ENCODE assay signal across 11 cellular contexts in the genomic region with DNA sequence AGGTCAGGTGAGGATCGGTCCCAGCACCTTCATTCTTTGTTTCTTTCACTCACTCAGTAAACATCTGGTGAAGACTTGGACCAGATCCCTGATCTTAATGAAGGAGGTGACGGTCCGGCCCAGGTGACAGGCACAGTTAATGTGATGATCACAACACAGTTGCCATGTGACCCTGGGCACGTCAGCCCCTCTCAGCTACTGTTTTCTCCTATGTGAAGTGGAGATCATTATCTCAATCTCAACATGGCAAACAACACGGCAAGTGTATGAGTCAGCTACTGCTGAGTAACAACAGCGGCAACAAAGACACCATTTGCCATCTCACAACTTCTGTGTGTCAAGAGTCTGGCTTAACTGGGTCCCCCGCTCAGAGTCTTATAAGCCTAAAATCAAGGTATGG.
DNase-seq lines count a peak whose midpoint lies in the region; ATAC-seq and TF ChIP-seq lines count a peak whose summit lies in the region.
"Had no signal": no experiment of that assay in that cellular context is flagged by ENCODE, and none has a peak within 500 bp of the region (broad histone marks: within the 10 kb centered on the region; RNA-seq: fewer than 3 reads in every experiment).

No MANE protein-coding gene starts in this region.

- peaks cover 8% of the 10 kb centered on the region; the same call in 1 of the 2 replicates for H3F3A ChIP-seq in PC-9 (ENCODE audit: insufficient read depth, low read depth)

- H4K20me1 ChIP-seq in PC-9 (ENCODE audit: insufficient read depth) = no peaks in the 10 kb centered on the region

- no peaks in the 10 kb centered on the region for H3K9me3 ChIP-seq in PC-9 (ENCODE audit: insufficient read depth, low read depth)
- peaks cover 0 to 3% of the 10 kb centered on the region in 2 donors for H3K9me3 ChIP-seq in esophagus (ENCODE audit: control insufficient read depth in 2 of 2, insufficient read depth in 1 of 2, low read depth in 1 of 2, low read length in 1 of 2)
- peaks cover 5% of the 10 kb centered on the region; the same call in 1 of the 2 replicates for H3K9me3 ChIP-seq in SJCRH30 (replicated peaks)

- intact Hi-C loops in PC-9 (cut with micrococcal nuclease; ENCODE audit: unreplicated experiment) = loop anchor here (10.0 kb wide), 1 partner anchor 473 kb away; a partner anchor contains a TSS

- no peaks in the 10 kb centered on the region for H3K27me3 Mint-ChIP-seq in T-helper 2 cell treated with Interferon-gamma antibody and Interleukin-4, amounts not matched to agents 5 μg/mL and 100 μg/mL, for 36 hours (ENCODE audit: low read depth)

- peaks cover 32% of the 10 kb centered on the region for H3K9me3 Mint-ChIP-seq in T-helper 2 cell treated with Interferon-gamma antibody and Interleukin-4, amounts not matched to agents 5 μg/mL and 100 μg/mL, for 36 hours

- no peak for TF ChIP-seq CTCF in PC-9 (conservative IDR thresholded peaks at IDR 0.05)

- peak overlapping the region; percentile 20; the same call in 1 of the 2 replicates for H3K4me2 ChIP-seq in PC-9

- peaks cover 9% of the 10 kb centered on the region for H3K4me1 ChIP-seq in PC-9 (replicated peaks; ENCODE audit: insufficient read depth)
- peaks cover 6 to 8% of the 10 kb centered on the region in 2 donors for H3K4me1 ChIP-seq in esophagus (ENCODE audit: control insufficient read depth in 2 of 2, insufficient read depth in 2 of 2, low read length in 1 of 2)
- no peaks in the 10 kb centered on the region for H3K4me1 ChIP-seq in SJCRH30

- H3K9me2 ChIP-seq in PC-9 (ENCODE audit: insufficient read depth) = no peaks in the 10 kb centered on the region

- DNase-seq in EL (peak; percentile 52), PC-9 (peak in 1 of 2 experiments; percentile 54), SJCRH30 (no peak), OCI-M1 (lab: John Stamatoyannopoulos, UW) (no peak)
- no peak for DNase-seq in T-helper 2 cell treated with Interferon-gamma antibody and Interleukin-4, amounts not matched to agents 5 μg/mL and 100 μg/mL, for 36 hours (ENCODE audit: low spot score)
- DNase-seq: effector CD4-positive, alpha-beta T cell; NCI-H2081 treated with DMSO at 0.1 percent for 48 hours had no signal

- POLR2A ChIA-PET in PC-9 (lab: Charles Lee; ENCODE audit: unreplicated experiment) = no interaction called here

- peaks cover 2% of the 10 kb centered on the region for H3K36me3 Mint-ChIP-seq in T-helper 2 cell treated with Interferon-gamma antibody and Interleukin-4, amounts not matched to agents 5 μg/mL and 100 μg/mL, for 36 hours (ENCODE audit: low read depth)

- 57 to 58% methylated on average over 7 of the region's 7 CpGs for WGBS in esophagus, 2 donors

- H3K79me2 ChIP-seq in PC-9 (ENCODE audit: low read depth) = no peaks in the 10 kb centered on the region

- no peak overlapping the region for H3K4me3 ChIP-seq in PC-9
- H3K4me3 ChIP-seq in esophagus (ENCODE audit: low read depth in 1 of 2, low read length in 2 of 2) = no peak overlapping the region
- H3K4me3 ChIP-seq in skin epidermis = no peak overlapping the region
- H3K4me3 ChIP-seq in SJCRH30 = no peak overlapping the region

- H3K27me3 ChIP-seq in PC-9 (ENCODE audit: insufficient read depth, low read depth) (no peaks in the 10 kb centered on the region), esophagus (ENCODE audit: control insufficient read depth in 1 of 2, insufficient read depth in 2 of 2, low read length in 2 of 2) (no peaks in the 10 kb centered on the region), SJCRH30 (no peaks in the 10 kb centered on the region)

- H2AFZ ChIP-seq in PC-9 = no peak overlapping the region

- no peak overlapping the region for H3K4me3 Mint-ChIP-seq in T-helper 2 cell treated with Interferon-gamma antibody and Interleukin-4, amounts not matched to agents 5 μg/mL and 100 μg/mL, for 36 hours
- H3K4me3 Mint-ChIP-seq: nephron had no signal

- H3K27ac ChIP-seq in PC-9 (peak overlapping the region; percentile 50; the same call in 1 of the 2 replicates), esophagus (ENCODE audit: low read depth in 2 of 2, low read length in 1 of 2) (peak overlapping the region; percentile 61 to 85), skin epidermis (peak overlapping the region in 16 of 21 experiments; percentile 4 to 88 (median 64)), SJCRH30 (no peak overlapping the region)

- H3K4me1 Mint-ChIP-seq in T-helper 2 cell treated with Interferon-gamma antibody and Interleukin-4, amounts not matched to agents 5 μg/mL and 100 μg/mL, for 36 hours (ENCODE audit: low read depth) = peaks cover 9% of the 10 kb centered on the region

- no peak for ATAC-seq in GM18517 (IDR thresholded peaks at IDR 0.05; ENCODE audit: unreplicated experiment)

- no TSS peak for BruUV-seq in PC-9 (replicated peaks; lab: Mats Ljungman, UMichigan)

- H3K27ac Mint-ChIP-seq in T-helper 2 cell treated with Interferon-gamma antibody and Interleukin-4, amounts not matched to agents 5 μg/mL and 100 μg/mL, for 36 hours = no peak overlapping the region

- no peaks in the 10 kb centered on the region for H3K36me3 ChIP-seq in PC-9 (ENCODE audit: low read depth)
- H3K36me3 ChIP-seq in esophagus (ENCODE audit: control insufficient read depth in 2 of 2, insufficient read depth in 2 of 2, low read length in 1 of 2) = no peaks in the 10 kb centered on the region
- H3K36me3 ChIP-seq in SJCRH30 = no peaks in the 10 kb centered on the region

- CTCF ChIA-PET in PC-9 (lab: Charles Lee) = no interaction called here
